Comparison of ENCODE assay signal across 23 cellular contexts in the genomic region with DNA sequence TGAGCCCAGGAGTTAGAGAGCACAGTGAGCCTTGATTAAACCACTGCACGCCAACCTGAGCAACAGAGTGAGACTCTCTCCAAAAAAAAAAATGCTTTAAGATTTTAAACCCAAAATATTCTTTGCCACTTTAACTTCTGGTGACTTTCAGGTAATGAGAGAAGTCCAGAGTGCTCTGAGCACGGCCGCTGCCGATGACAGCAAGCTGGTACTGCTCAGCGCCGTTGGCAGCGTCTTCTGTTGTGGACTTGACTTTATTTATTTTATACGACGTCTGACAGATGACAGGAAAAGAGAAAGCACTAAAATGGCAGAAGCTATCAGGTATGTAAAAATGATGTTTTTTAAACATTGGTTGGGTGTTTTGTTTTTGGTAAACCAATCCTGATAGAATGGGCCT.
"Had no signal": no experiment of that assay in that cellular context is flagged by ENCODE, and none has a peak within 500 bp of the region (broad histone marks: within the 10 kb centered on the region; RNA-seq: fewer than 3 reads in every experiment).

No MANE protein-coding gene starts in this region.

- H3K27ac ChIP-seq: colonic mucosa, coronary artery, dorsolateral prefrontal cortex, epithelial cell of prostate, esophagus muscularis mucosa, esophagus squamous epithelium, gastrocnemius medialis, gastroesophageal sphincter, heart left ventricle, heart right ventricle had no signal

- ATAC-seq: effector memory CD8-positive, alpha-beta T cell; esophagus mucosa; foreskin keratinocyte; gastrocnemius medialis; gastroesophageal sphincter; heart left ventricle; heart right ventricle had no signal

- H3K36me3 ChIP-seq: colonic mucosa, gastrocnemius medialis had no signal

- H3K9me3 Mint-ChIP-seq: dendritic cell treated with granulocyte-macrophage colony-stimulating factor and Interleukin-4, amounts not matched to agents 40 ng/mL and 50 ng/mL, for 4 days; effector memory CD8-positive, alpha-beta T cell had no signal

- H3K4me1 ChIP-seq: colonic mucosa had no signal

- DNase-seq: colonic mucosa; cortex of kidney; dermis blood vessel endothelial cell; dorsolateral prefrontal cortex; effector CD4-positive, alpha-beta T cell; effector CD8-positive, alpha-beta T cell; effector memory CD4-positive, alpha-beta T cell; effector memory CD8-positive, alpha-beta T cell; erythroblast; esophagus squamous epithelium; foreskin fibroblast; foreskin keratinocyte; foreskin melanocyte; gastrocnemius medialis; glutamatergic neuron; heart left ventricle; heart right ventricle had no signal

- H3K4me3 Mint-ChIP-seq: dendritic cell treated with granulocyte-macrophage colony-stimulating factor and Interleukin-4, amounts not matched to agents 40 ng/mL and 50 ng/mL, for 4 days; effector memory CD8-positive, alpha-beta T cell had no signal

- H3K4me3 ChIP-seq: colonic mucosa, coronary artery, esophagus muscularis mucosa, esophagus squamous epithelium, gastrocnemius medialis, gastroesophageal sphincter, heart left ventricle, heart right ventricle had no signal

- H3K27ac Mint-ChIP-seq: dendritic cell treated with granulocyte-macrophage colony-stimulating factor and Interleukin-4, amounts not matched to agents 40 ng/mL and 50 ng/mL, for 4 days; effector memory CD8-positive, alpha-beta T cell had no signal

- H3K27me3 ChIP-seq: colonic mucosa, dorsolateral prefrontal cortex, esophagus muscularis mucosa, esophagus squamous epithelium, foreskin keratinocyte, gastrocnemius medialis, gastroesophageal sphincter, heart left ventricle, heart right ventricle had no signal

- H3K27me3 Mint-ChIP-seq: dendritic cell treated with granulocyte-macrophage colony-stimulating factor and Interleukin-4, amounts not matched to agents 40 ng/mL and 50 ng/mL, for 4 days; effector memory CD8-positive, alpha-beta T cell had no signal

- H3K9me3 ChIP-seq: colonic mucosa, esophagus muscularis mucosa, esophagus squamous epithelium, gastrocnemius medialis, gastroesophageal sphincter, heart left ventricle, heart right ventricle had no signal
